Comparison of ENCODE assay signal across 16 cellular contexts in genomic region chr14:21041676-21042433, GRCh38. TPM values are rescaled to one million over a fixed set of nuclear protein-coding genes. Genes with fewer than 3 reads are reported as not detected.
DNase-seq lines count a peak whose midpoint lies in the region; ATAC-seq and TF ChIP-seq lines count a peak whose summit lies in the region.
"Had no signal": no experiment of that assay in that cellular context is flagged by ENCODE, and none has a peak within 500 bp of the region (broad histone marks: within the 10 kb centered on the region; RNA-seq: fewer than 3 reads in every experiment).

Gene RNASE7 (plus strand): TSS chr14:21042362. CDS start chr14:21042993, 631 bp downstream.

- H3K4ac ChIP-seq in mesenchymal stem cell (ENCODE audit: low read depth in 1 of 2, low read length in 2 of 2) = no peak within 1 kb of the TSS

- POLR2A ChIA-PET in activated naive CD8-positive, alpha-beta T cell treated with anti-CD3 and anti-CD28 coated beads, Interleukin-2, amount 10 ng/mL, durations not matched to agents 7 days and 5 days (lab: Charles Lee) = no interaction called here
- POLR2A ChIA-PET in activated CD4-positive, alpha-beta T cell treated with anti-CD3 and anti-CD28 coated beads, Interleukin-2, amount 10 ng/mL, durations not matched to agents 7 days and 5 days (lab: Charles Lee) = no interaction called here

- H2AFZ ChIP-seq in mesenchymal stem cell (ENCODE audit: low read depth, low read length) = no peak within 1 kb of the TSS

- TF ChIP-seq CTCF in cardiac fibroblast (IDR thresholded peaks at IDR 0.05; ENCODE audit: low read depth, low read length) (no peak), type B pancreatic cell (conservative IDR thresholded peaks at IDR 0.05) (no peak)

- H3K4me1 ChIP-seq in mesenchymal stem cell (ENCODE audit: control insufficient read depth, insufficient read depth, low read depth, low read length) = peaks cover 7% of the 10 kb centered on the region
- H3K4me1 ChIP-seq: A549 had no signal

- H2BK120ac ChIP-seq in mesenchymal stem cell (ENCODE audit: low read depth, low read length) = no peak within 1 kb of the TSS

- no peaks in the 10 kb centered on the region for H3K36me3 Mint-ChIP-seq in activated naive CD8-positive, alpha-beta T cell treated with anti-CD3 and anti-CD28 coated beads, Interleukin-2, amount 10 ng/mL, durations not matched to agents 7 days and 5 days
- H3K36me3 Mint-ChIP-seq in activated naive CD8-positive, alpha-beta T cell treated with anti-CD3 and anti-CD28 coated beads for 36 hours = no peaks in the 10 kb centered on the region
- no peaks in the 10 kb centered on the region for H3K36me3 Mint-ChIP-seq in type B pancreatic cell
- no peaks in the 10 kb centered on the region for H3K36me3 Mint-ChIP-seq in activated CD4-positive, alpha-beta T cell treated with anti-CD3 and anti-CD28 coated beads, Interleukin-2, amount 10 ng/mL, durations not matched to agents 7 days and 5 days (ENCODE audit: low read depth)

- no peak within 1 kb of the TSS for H2BK15ac ChIP-seq in mesenchymal stem cell (ENCODE audit: low read depth, poor library complexity, severe bottlenecking)

- no peak within 1 kb of the TSS for H2AK5ac ChIP-seq in mesenchymal stem cell (ENCODE audit: low read length, severe bottlenecking)

- no peak within 1 kb of the TSS for H4K8ac ChIP-seq in mesenchymal stem cell (ENCODE audit: low read length)

- H3K27me3 ChIP-seq in mesenchymal stem cell (ENCODE audit: control insufficient read depth in 1 of 2, insufficient read depth in 1 of 2, low read length in 2 of 2) = peaks cover 0 to 8% of the 10 kb centered on the region in 2 experiments
- H3K27me3 ChIP-seq: stomach had no signal

- H3K36me3 ChIP-seq in mesenchymal stem cell (ENCODE audit: control insufficient read depth in 1 of 2, insufficient read depth in 2 of 2, low read depth in 1 of 2, low read length in 2 of 2) = no peaks in the 10 kb centered on the region
- H3K36me3 ChIP-seq: stomach had no signal

- 68% methylated on average over 10 of the region's 11 CpGs for WGBS in mesenchymal stem cell

- DNase-seq in activated naive CD8-positive, alpha-beta T cell treated with anti-CD3 and anti-CD28 coated beads, Interleukin-2, amount 10 ng/mL, durations not matched to agents 7 days and 5 days = no peak
- DNase-seq in activated naive CD8-positive, alpha-beta T cell treated with anti-CD3 and anti-CD28 coated beads for 36 hours = no peak
- peak; percentile 36 to 46 for DNase-seq in cardiac fibroblast (ENCODE audit: low read depth in 2 of 2)
- DNase-seq in mesenchymal stem cell = peak; percentile 23
- DNase-seq in type B pancreatic cell (ENCODE audit: extremely low spot score, unreplicated experiment) = no peak
- no peak for DNase-seq in activated CD4-positive, alpha-beta T cell treated with anti-CD3 and anti-CD28 coated beads, Interleukin-2, amount 10 ng/mL, durations not matched to agents 7 days and 5 days
- DNase-seq in DMS79 treated with DMSO at 0.1 percent for 48 hours (lab: John Stamatoyannopoulos, UW) = no peak
- DNase-seq: activated T-cell treated with anti-CD3 and anti-CD28 coated beads for 4 hours; cerebellar nuclear complex; GF-D8; NCI-H1105; NK-92 treated with Interleukin-12 subunit alpha and Interleukin-12 subunit beta, amount 100 ng/mL, for 24 hours; stomach had no signal

- no peak within 1 kb of the TSS for H3K14ac ChIP-seq in mesenchymal stem cell (ENCODE audit: low read length in 2 of 2)

- no peaks in the 10 kb centered on the region for H3K9me3 Mint-ChIP-seq in activated naive CD8-positive, alpha-beta T cell treated with anti-CD3 and anti-CD28 coated beads, Interleukin-2, amount 10 ng/mL, durations not matched to agents 7 days and 5 days
- no peaks in the 10 kb centered on the region for H3K9me3 Mint-ChIP-seq in activated naive CD8-positive, alpha-beta T cell treated with anti-CD3 and anti-CD28 coated beads for 36 hours
- no peaks in the 10 kb centered on the region for H3K9me3 Mint-ChIP-seq in type B pancreatic cell
- H3K9me3 Mint-ChIP-seq in activated CD4-positive, alpha-beta T cell treated with anti-CD3 and anti-CD28 coated beads, Interleukin-2, amount 10 ng/mL, durations not matched to agents 7 days and 5 days = no peaks in the 10 kb centered on the region
- H3K9me3 Mint-ChIP-seq: T-helper 2 cell treated with Interferon-gamma antibody and Interleukin-4, amounts not matched to agents 5 μg/mL and 100 μg/mL, for 36 hours had no signal

- no peak within 1 kb of the TSS for H3K23ac ChIP-seq in mesenchymal stem cell (ENCODE audit: low read length in 2 of 2)

- H3K79me1 ChIP-seq in mesenchymal stem cell (replicated peaks; ENCODE audit: low read length, poor library complexity, severe bottlenecking) = no peaks in the 10 kb centered on the region

- H3K9ac ChIP-seq in mesenchymal stem cell (ENCODE audit: low read length) = no peak within 1 kb of the TSS

- CTCF ChIA-PET in activated CD4-positive, alpha-beta T cell treated with anti-CD3 and anti-CD28 coated beads, Interleukin-2, amount 10 ng/mL, durations not matched to agents 7 days and 5 days (lab: Charles Lee) = interaction anchor here (2.5 to 3.2 kb wide), 3 partner anchors 27 to 63 kb away, joined by 5 to 30 read pairs (median 13); no protein-coding TSS in a partner anchor

- no peak within 1 kb of the TSS for H2BK5ac ChIP-seq in mesenchymal stem cell (ENCODE audit: low read depth, low read length, poor library complexity, severe bottlenecking)

- H3K27me3 Mint-ChIP-seq in activated naive CD8-positive, alpha-beta T cell treated with anti-CD3 and anti-CD28 coated beads, Interleukin-2, amount 10 ng/mL, durations not matched to agents 7 days and 5 days = peaks cover 36% of the 10 kb centered on the region
- H3K27me3 Mint-ChIP-seq in activated naive CD8-positive, alpha-beta T cell treated with anti-CD3 and anti-CD28 coated beads for 36 hours = peaks cover 6% of the 10 kb centered on the region
- H3K27me3 Mint-ChIP-seq in type B pancreatic cell = peaks cover 7% of the 10 kb centered on the region
- peaks cover 17% of the 10 kb centered on the region for H3K27me3 Mint-ChIP-seq in activated CD4-positive, alpha-beta T cell treated with anti-CD3 and anti-CD28 coated beads, Interleukin-2, amount 10 ng/mL, durations not matched to agents 7 days and 5 days

- H3K18ac ChIP-seq in mesenchymal stem cell (ENCODE audit: low read depth in 1 of 2, low read length in 2 of 2) = no peak within 1 kb of the TSS

- no peak within 1 kb of the TSS for H2BK12ac ChIP-seq in mesenchymal stem cell (ENCODE audit: low read length in 2 of 2)

- H3K4me3 ChIP-seq in cardiac fibroblast (replicated peaks in 1 of 2; ENCODE audit: low read depth in 2 of 2, low read length in 2 of 2) (no peak within 1 kb of the TSS), mesenchymal stem cell (ENCODE audit: insufficient read depth in 1 of 2, low read depth in 1 of 2, low read length in 2 of 2) (no peak within 1 kb of the TSS)
- H3K4me3 ChIP-seq: A549, stomach had no signal

- H3K4me1 Mint-ChIP-seq in activated naive CD8-positive, alpha-beta T cell treated with anti-CD3 and anti-CD28 coated beads, Interleukin-2, amount 10 ng/mL, durations not matched to agents 7 days and 5 days = peaks cover 4% of the 10 kb centered on the region
- H3K4me1 Mint-ChIP-seq in activated naive CD8-positive, alpha-beta T cell treated with anti-CD3 and anti-CD28 coated beads for 36 hours = peaks cover 2% of the 10 kb centered on the region
- H3K4me1 Mint-ChIP-seq in type B pancreatic cell (ENCODE audit: unreplicated experiment) = peaks cover 21% of the 10 kb centered on the region
- H3K4me1 Mint-ChIP-seq in activated CD4-positive, alpha-beta T cell treated with anti-CD3 and anti-CD28 coated beads, Interleukin-2, amount 10 ng/mL, durations not matched to agents 7 days and 5 days = peaks cover 5% of the 10 kb centered on the region

- H4K91ac ChIP-seq in mesenchymal stem cell (ENCODE audit: low read length) = no peak within 1 kb of the TSS

- H3K27ac Mint-ChIP-seq in activated naive CD8-positive, alpha-beta T cell treated with anti-CD3 and anti-CD28 coated beads, Interleukin-2, amount 10 ng/mL, durations not matched to agents 7 days and 5 days = peak within 1 kb of the TSS; percentile 0
- H3K27ac Mint-ChIP-seq in activated naive CD8-positive, alpha-beta T cell treated with anti-CD3 and anti-CD28 coated beads for 36 hours = no peak within 1 kb of the TSS
- H3K27ac Mint-ChIP-seq in type B pancreatic cell = peak within 1 kb of the TSS; percentile 60
- H3K27ac Mint-ChIP-seq in activated CD4-positive, alpha-beta T cell treated with anti-CD3 and anti-CD28 coated beads, Interleukin-2, amount 10 ng/mL, durations not matched to agents 7 days and 5 days = no peak within 1 kb of the TSS
- H3K27ac Mint-ChIP-seq: T-helper 2 cell treated with Interferon-gamma antibody and Interleukin-4, amounts not matched to agents 5 μg/mL and 100 μg/mL, for 36 hours had no signal

- H3K4me3 Mint-ChIP-seq in activated naive CD8-positive, alpha-beta T cell treated with anti-CD3 and anti-CD28 coated beads, Interleukin-2, amount 10 ng/mL, durations not matched to agents 7 days and 5 days = no peak within 1 kb of the TSS
- H3K4me3 Mint-ChIP-seq in activated naive CD8-positive, alpha-beta T cell treated with anti-CD3 and anti-CD28 coated beads for 36 hours = no peak within 1 kb of the TSS
- H3K4me3 Mint-ChIP-seq in type B pancreatic cell = peak within 1 kb of the TSS; percentile 8
- H3K4me3 Mint-ChIP-seq in activated CD4-positive, alpha-beta T cell treated with anti-CD3 and anti-CD28 coated beads, Interleukin-2, amount 10 ng/mL, durations not matched to agents 7 days and 5 days = no peak within 1 kb of the TSS
- H3K4me3 Mint-ChIP-seq: T-helper 2 cell treated with Interferon-gamma antibody and Interleukin-4, amounts not matched to agents 5 μg/mL and 100 μg/mL, for 36 hours had no signal

- H3K9me3 ChIP-seq in mesenchymal stem cell (ENCODE audit: control insufficient read depth, low read length) = no peaks in the 10 kb centered on the region
- H3K9me3 ChIP-seq: A549, stomach had no signal

- no peak for ATAC-seq in activated naive CD8-positive, alpha-beta T cell treated with anti-CD3 and anti-CD28 coated beads, Interleukin-2, amount 10 ng/mL, durations not matched to agents 7 days and 5 days (ENCODE audit: low read depth)
- ATAC-seq in HG02763 (IDR thresholded peaks at IDR 0.05; ENCODE audit: unreplicated experiment) = no peak
- ATAC-seq: A549 had no signal

- no peak within 1 kb of the TSS for H3K4me2 ChIP-seq in mesenchymal stem cell (ENCODE audit: low read length, poor library complexity, severe bottlenecking)
- H3K4me2 ChIP-seq: A549 had no signal

- H3K27ac ChIP-seq in mesenchymal stem cell (ENCODE audit: low read length, poor library complexity, severe bottlenecking) = no peak within 1 kb of the TSS
- H3K27ac ChIP-seq: A549 had no signal

RNA-seq across cellular contexts. Expression of gene RNASE7, which starts in this region (rescaled TPM):
- not detected for total RNA-seq in activated naive CD8-positive, alpha-beta T cell treated with anti-CD3 and anti-CD28 coated beads, Interleukin-2, amount 10 ng/mL, durations not matched to agents 7 days and 5 days
- not detected for total RNA-seq in activated naive CD8-positive, alpha-beta T cell treated with anti-CD3 and anti-CD28 coated beads for 36 hours
- polyA plus RNA-seq in mesenchymal stem cell (2013, experiment 1 of 2) = not detected
- not detected for polyA plus RNA-seq in mesenchymal stem cell (2013, experiment 2 of 2)
- 0.55 TPM in 1 of 2 replicates, not detected in the other for total RNA-seq in type B pancreatic cell (ENCODE audit: low replicate concordance)
- total RNA-seq in activated CD4-positive, alpha-beta T cell treated with anti-CD3 and anti-CD28 coated beads, Interleukin-2, amount 10 ng/mL, durations not matched to agents 7 days and 5 days = not detected
- polyA plus RNA-seq: A549 had no signal

Comparison
In these comparisons a context has a peak if more than half of its experiments do, and no peak if none do; other contexts are left out.
1. H3K27ac Mint-ChIP-seq: peak in activated naive CD8-positive, alpha-beta T cell treated with anti-CD3 and anti-CD28 coated beads, Interleukin-2, amount 10 ng/mL, durations not matched to agents 7 days and 5 days (single experiment) and type B pancreatic cell (single experiment); none in activated naive CD8-positive, alpha-beta T cell treated with anti-CD3 and anti-CD28 coated beads for 36 hours (single experiment) and activated CD4-positive, alpha-beta T cell treated with anti-CD3 and anti-CD28 coated beads, Interleukin-2, amount 10 ng/mL, durations not matched to agents 7 days and 5 days (single experiment).
2. DNase-seq: peak in cardiac fibroblast (2 of 2) and mesenchymal stem cell (single experiment); none in activated naive CD8-positive, alpha-beta T cell treated with anti-CD3 and anti-CD28 coated beads, Interleukin-2, amount 10 ng/mL, durations not matched to agents 7 days and 5 days (single experiment), activated naive CD8-positive, alpha-beta T cell treated with anti-CD3 and anti-CD28 coated beads for 36 hours (single experiment), type B pancreatic cell (single experiment), activated CD4-positive, alpha-beta T cell treated with anti-CD3 and anti-CD28 coated beads, Interleukin-2, amount 10 ng/mL, durations not matched to agents 7 days and 5 days (single experiment) and DMS79 treated with DMSO at 0.1 percent for 48 hours (single experiment).